Comparison of ENCODE assay signal across 8 cellular contexts in the genomic region with DNA sequence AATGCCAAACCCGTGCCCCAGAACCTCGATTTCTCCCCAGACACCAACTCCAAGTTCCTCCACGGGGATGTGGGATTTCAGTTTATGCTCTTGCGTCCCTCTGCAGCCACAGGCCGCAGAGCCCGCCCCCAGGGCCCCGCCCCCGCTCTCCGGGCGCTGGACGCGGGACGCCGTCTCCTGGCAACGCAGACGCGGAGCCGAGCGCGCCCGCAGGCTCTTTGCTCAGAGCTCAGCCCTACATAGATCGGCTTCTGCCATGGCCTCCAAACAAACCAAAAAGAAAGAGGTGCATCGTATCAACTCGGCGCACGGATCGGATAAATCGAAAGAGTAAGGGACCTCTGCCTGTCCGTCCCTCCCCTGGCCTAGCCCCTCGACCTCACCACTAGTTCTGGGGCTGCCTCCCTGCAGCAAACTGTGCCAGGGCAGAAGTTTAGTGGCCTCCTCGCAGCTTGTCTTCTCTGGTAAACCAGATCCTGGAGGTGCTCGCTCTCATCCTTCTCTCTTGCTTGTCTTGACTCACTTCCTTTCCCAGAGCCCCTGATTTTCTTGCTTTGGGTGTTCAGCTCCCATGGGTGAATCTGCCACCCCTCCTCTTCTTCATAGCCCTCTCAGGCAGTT. TPM values are rescaled to one million over a fixed set of nuclear protein-coding genes. Genes with fewer than 3 reads are reported as not detected.
DNase-seq lines count a peak whose midpoint lies in the region; ATAC-seq and TF ChIP-seq lines count a peak whose summit lies in the region.
"Had no signal": no experiment of that assay in that cellular context is flagged by ENCODE, and none has a peak within 500 bp of the region (broad histone marks: within the 10 kb centered on the region; RNA-seq: fewer than 3 reads in every experiment).

TSS of gene ADGB (plus strand) at position 188 of the 621 bp plus-strand sequence. CDS start at position 257, 69 bp downstream.

- H3K36me3 ChIP-seq in H7 (replicated peaks; ENCODE audit: control insufficient read depth, insufficient read depth, low read length) (no peaks in the 10 kb centered on the region), iPS DF 6.9 (ENCODE audit: control insufficient read depth, insufficient read depth, low read length) (no peaks in the 10 kb centered on the region)

- H3K27ac Mint-ChIP-seq in brain = peak within 1 kb of the TSS in 3 of 5 experiments; percentile 0 to 10 (median 3)

- peak within 1 kb of the TSS; percentile 63 to 78 (median 77) for H3K4me3 Mint-ChIP-seq in brain

- DNase-seq in H7 = peak; percentile 85
- peak; percentile 64 for DNase-seq in NCI-H2227 (lab: John Stamatoyannopoulos, UW; ENCODE audit: unreplicated experiment)
- peak; percentile 47 for DNase-seq in iPS DF 6.9 (ENCODE audit: low read depth, low spot score)
- DNase-seq in renal cortical epithelial cell (ENCODE audit: low read depth) = peak; percentile 30
- no peak for DNase-seq in stimulated activated CD4-positive, alpha-beta T cell treated with anti-CD3 and anti-CD28 coated beads, Interleukin-4, amount 100 ng/mL, for 4 hours

- no peaks in the 10 kb centered on the region for H3K9me3 Mint-ChIP-seq in brain

- H3K9me3 ChIP-seq in iPS DF 6.9 (ENCODE audit: control insufficient read depth, insufficient read depth, low read length) = no peaks in the 10 kb centered on the region

- no peak for ATAC-seq in activated CD4-positive, CD25-positive, alpha-beta regulatory T cell treated with anti-CD3 and anti-CD28 coated beads, Interleukin-2, amount 50 U/mL, for 24 hours

- H3K4me3 ChIP-seq in H7 (ENCODE audit: insufficient read depth, low read depth, low read length) (peak within 1 kb of the TSS; percentile 36), iPS DF 6.9 (ENCODE audit: low read length) (peak within 1 kb of the TSS; percentile 30; the same call in 1 of the 2 replicates)
- H3K4me3 ChIP-seq: SK-N-MC had no signal

- H3K4me1 Mint-ChIP-seq in brain = peaks cover 13% of the 10 kb centered on the region

- H3K27me3 ChIP-seq in H7 (ENCODE audit: control insufficient read depth, insufficient read depth, low read length) (no peaks in the 10 kb centered on the region), iPS DF 6.9 (ENCODE audit: control insufficient read depth, insufficient read depth, low read length) (no peaks in the 10 kb centered on the region)

- no peaks in the 10 kb centered on the region for H3K36me3 Mint-ChIP-seq in brain

- H3K4me1 ChIP-seq in iPS DF 6.9 (ENCODE audit: control insufficient read depth, insufficient read depth, low read length) = no peaks in the 10 kb centered on the region; the same call in 1 of the 2 replicates

- H3K27me3 Mint-ChIP-seq in brain = peaks cover 4% of the 10 kb centered on the region

- WGBS in iPS DF 6.9 (ENCODE audit: insufficient coverage, insufficient read length) = no CpG with 5 or more reads among the region's 32 CpGs

- H3K27ac ChIP-seq in iPS DF 6.9 (ENCODE audit: low read length) = no peak within 1 kb of the TSS
- H3K27ac ChIP-seq: SK-N-MC had no signal

- no peak for TF ChIP-seq CTCF in brain (conservative IDR thresholded peaks at IDR 0.05)

RNA-seq across cellular contexts. Expression of gene ADGB, which starts in this region (rescaled TPM):
- not detected in 2 replicates for total RNA-seq in H7 (2014; rRNA removed; shearing (Covaris generic))
- not detected for polyA plus RNA-seq in brain (ENCODE audit: insufficient read depth, low read depth, low replicate concordance)
- total RNA-seq in renal cortical epithelial cell = not detected in 2 replicates

Comparison
In these comparisons a context has a peak if more than half of its experiments do, and no peak if none do; other contexts are left out.
1. Peak in DNase-seq and H3K4me3 ChIP-seq in H7; RNA of the gene not detected or under 1 TPM.
2. Peak in DNase-seq in renal cortical epithelial cell; RNA of the gene not detected or under 1 TPM.
3. DNase-seq: peak in NCI-H2227 (single experiment) and iPS DF 6.9 (single experiment); none in stimulated activated CD4-positive, alpha-beta T cell treated with anti-CD3 and anti-CD28 coated beads, Interleukin-4, amount 100 ng/mL, for 4 hours (0 of 2).